20 cellular contexts compared by ENCODE assay signal in genomic region chr11:117378966-117379865, GRCh38. TPM values are rescaled to one million over a fixed set of nuclear protein-coding genes. Genes with fewer than 3 reads are reported as not detected.
DNase-seq lines count a peak whose midpoint lies in the region; ATAC-seq, FAIRE-seq and TF ChIP-seq lines count a peak whose summit lies in the region.
"Had no signal": no experiment of that assay in that cellular context is flagged by ENCODE, and none has a peak within 500 bp of the region (broad histone marks: within the 10 kb centered on the region; RNA-seq: fewer than 3 reads in every experiment).

No MANE protein-coding gene starts in this region.

- H3K4me3 ChIP-seq in bronchial epithelial cell (ENCODE audit: low read depth, low read length): no peak overlapping the region
- no peak overlapping the region for H3K4me3 ChIP-seq in heart left ventricle
- H3K4me3 ChIP-seq: MG63, skin epidermis, testis had no signal

- H3K27ac Mint-ChIP-seq in effector memory CD8-positive, alpha-beta T cell: peak overlapping the region in 1 of 2 donors; percentile 35
- H3K27ac Mint-ChIP-seq: activated CD4-positive, alpha-beta T cell treated with anti-CD3 and anti-CD28 coated beads for 36 hours; dendritic cell treated with granulocyte-macrophage colony-stimulating factor and Interleukin-4, amounts not matched to agents 40 ng/mL and 50 ng/mL, for 4 days had no signal

- peak overlapping the region in 5 of 12 donors; percentile 20 to 69 (median 57) for H3K27ac ChIP-seq in heart left ventricle
- H3K27ac ChIP-seq: neutrophil, testis had no signal

- no peak for TF ChIP-seq CTCF in bronchial epithelial cell (IDR thresholded peaks at IDR 0.05; ENCODE audit: insufficient read depth, low read length, severe bottlenecking)
- TF ChIP-seq CTCF in heart left ventricle (IDR thresholded peaks at IDR 0.05): no peak

- no peaks in the 10 kb centered on the region for H3K27me3 ChIP-seq in bronchial epithelial cell (ENCODE audit: control insufficient read depth, insufficient read depth, low read length)
- H3K27me3 ChIP-seq in heart left ventricle: no peaks in the 10 kb centered on the region
- H3K27me3 ChIP-seq: MG63, neutrophil, testis had no signal

- no peaks in the 10 kb centered on the region for H3K27me3 Mint-ChIP-seq in effector memory CD8-positive, alpha-beta T cell
- H3K27me3 Mint-ChIP-seq: activated CD4-positive, alpha-beta T cell treated with anti-CD3 and anti-CD28 coated beads for 36 hours; dendritic cell treated with granulocyte-macrophage colony-stimulating factor and Interleukin-4, amounts not matched to agents 40 ng/mL and 50 ng/mL, for 4 days had no signal

- intact Hi-C loops in heart left ventricle (cut with DNase I): no loop called here

- H3K9me3 Mint-ChIP-seq in effector memory CD8-positive, alpha-beta T cell: no peaks in the 10 kb centered on the region
- H3K9me3 Mint-ChIP-seq: dendritic cell treated with granulocyte-macrophage colony-stimulating factor and Interleukin-4, amounts not matched to agents 40 ng/mL and 50 ng/mL, for 4 days had no signal

- DNase-seq in NCI-H1694 treated with DMSO at 0.1 percent for 48 hours (lab: John Stamatoyannopoulos, UW) (peak; percentile 19), bronchial epithelial cell (ENCODE audit: low read depth) (peak; percentile 2), heart left ventricle (peak in 3 of 5 donors; percentile 25 to 67 (median 32)), pulmonary artery endothelial cell (ENCODE audit: low read depth, low spot score) (peak; percentile 59), NCI-H774 (lab: John Stamatoyannopoulos, UW) (no peak)
- no peak for DNase-seq in stimulated activated naive CD4-positive, alpha-beta T cell treated with Interleukin-2 at 50 U/mL for 16 hours (lab: John Stamatoyannopoulos, UW)
- no peak for DNase-seq in effector memory CD8-positive, alpha-beta T cell
- DNase-seq: activated CD4-positive, alpha-beta T cell treated with anti-CD3 and anti-CD28 coated beads for 36 hours; activated naive CD4-positive, alpha-beta T cell; COR-L47; hypothalamus; kidney glomerular epithelial cell; MG63; NCI-H187; NCI-H526; stimulated activated CD4-positive, alpha-beta T cell treated with anti-CD3 and anti-CD28 coated beads, Interleukin-4, amount 100 ng/mL, for 24 hours; testis had no signal

- no peak for TF ChIP-seq POLR2A in heart left ventricle (IDR thresholded peaks at IDR 0.05)

- no peak for FAIRE-seq in bronchial epithelial cell (lab: Jason Lieb, UNC)

- H3K4me1 ChIP-seq in heart left ventricle: peaks cover 0 to 30% (median 12%) of the 10 kb centered on the region in 12 donors
- H3K4me1 ChIP-seq: testis had no signal

- H3K36me3 ChIP-seq in bronchial epithelial cell (ENCODE audit: control insufficient read depth, insufficient read depth, low read length): peaks cover 24% of the 10 kb centered on the region
- H3K36me3 ChIP-seq in heart left ventricle: peaks cover 0 to 86% (median 49%) of the 10 kb centered on the region in 9 donors

- H3K4me1 Mint-ChIP-seq in effector memory CD8-positive, alpha-beta T cell (ENCODE audit: low read depth in 2 of 2): peaks cover 0 to 6% of the 10 kb centered on the region in 2 donors
- H3K4me1 Mint-ChIP-seq: activated CD4-positive, alpha-beta T cell treated with anti-CD3 and anti-CD28 coated beads for 36 hours had no signal

- 45 to 56% (median 47%) methylated on average over 11 to 12 of the region's 12 CpGs for WGBS in heart left ventricle, 4 donors

- ATAC-seq in heart left ventricle: peak in 3 of 4 donors; percentile 48 to 66 (median 55)
- ATAC-seq in effector memory CD8-positive, alpha-beta T cell (replicated peaks): no peak
- ATAC-seq: activated CD4-positive, alpha-beta T cell treated with anti-CD3 and anti-CD28 coated beads for 36 hours had no signal

- H3K36me3 Mint-ChIP-seq in effector memory CD8-positive, alpha-beta T cell (ENCODE audit: insufficient read depth): peaks cover 9% of the 10 kb centered on the region

- no peak overlapping the region for H3K4me3 Mint-ChIP-seq in effector memory CD8-positive, alpha-beta T cell
- H3K4me3 Mint-ChIP-seq: activated CD4-positive, alpha-beta T cell treated with anti-CD3 and anti-CD28 coated beads for 36 hours; dendritic cell treated with granulocyte-macrophage colony-stimulating factor and Interleukin-4, amounts not matched to agents 40 ng/mL and 50 ng/mL, for 4 days had no signal

- H3K9me3 ChIP-seq in heart left ventricle: no peaks in the 10 kb centered on the region
- H3K9me3 ChIP-seq: MG63, neutrophil, testis had no signal

RNA-seq across cellular contexts. Expression of gene CEP164, which starts 51.6 kb away (rescaled TPM):
- 20.3 and 28.3 TPM in 2 replicates for total RNA-seq in bronchial epithelial cell
- 10 to 100 TPM in 2 of 9 donors, 1 to 10 TPM in 7; 2.6 to 15.4 (median 7.3) TPM for total RNA-seq in heart left ventricle
- polyA plus RNA-seq in heart left ventricle: 1 to 10 TPM; 5.4 to 6.6 TPM
- total RNA-seq in pulmonary artery endothelial cell: 28.8 and 32.8 TPM in 2 replicates

Comparison
In these comparisons a context has a peak if more than half of its experiments do, and no peak if none do; other contexts are left out.
1. DNase-seq: peak in NCI-H1694 treated with DMSO at 0.1 percent for 48 hours (single experiment), bronchial epithelial cell (single experiment), heart left ventricle (3 of 5) and pulmonary artery endothelial cell (single experiment); none in stimulated activated naive CD4-positive, alpha-beta T cell treated with Interleukin-2 at 50 U/mL for 16 hours (single experiment), effector memory CD8-positive, alpha-beta T cell (0 of 3) and NCI-H774 (single experiment).